ENCODE assay signal across 8 cellular contexts in the genomic region with DNA sequence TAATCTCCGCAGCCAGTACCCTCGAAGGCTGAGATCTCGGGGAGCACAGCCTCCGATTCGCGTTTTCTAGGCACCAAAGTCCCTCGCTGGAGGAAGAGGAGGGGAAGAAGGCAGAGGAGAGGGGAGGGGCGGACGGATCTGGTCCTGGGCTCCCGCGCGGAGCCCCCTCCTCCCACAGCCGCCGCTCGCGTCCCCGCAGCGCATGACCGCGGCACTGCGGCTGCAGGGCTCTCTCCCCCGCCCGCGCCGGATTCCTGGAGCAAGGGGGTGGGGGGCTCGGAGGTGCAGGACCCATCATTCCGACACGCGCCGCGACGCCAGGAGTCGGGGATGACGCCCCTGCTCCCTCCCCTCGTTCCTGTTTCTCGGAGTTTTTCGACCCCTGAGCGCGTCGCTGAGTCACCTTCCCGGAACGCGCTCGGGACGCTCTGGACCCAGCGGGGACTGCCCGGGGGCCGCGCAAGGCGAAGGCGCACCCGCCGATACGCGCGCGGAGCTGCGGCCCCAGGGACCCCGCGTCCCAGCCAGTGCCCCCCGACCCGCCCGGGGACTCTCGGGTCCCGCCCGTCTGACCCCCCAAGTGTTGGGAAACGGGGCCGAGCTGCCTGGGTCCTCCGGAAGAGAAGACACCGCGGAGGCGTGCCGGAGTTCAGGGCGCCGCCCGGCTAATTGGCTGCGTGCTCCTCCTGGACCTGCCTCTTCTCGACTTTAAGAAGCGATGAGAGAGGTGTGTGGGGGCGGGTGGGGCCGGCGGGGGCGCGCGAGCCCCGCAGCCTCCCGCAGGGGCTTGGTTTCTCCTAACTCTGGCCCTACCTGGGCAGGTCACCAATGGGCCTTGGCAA. TPM values are rescaled to one million over a fixed set of nuclear protein-coding genes. Genes with fewer than 3 reads are reported as not detected.
DNase-seq lines count a peak whose midpoint lies in the region; ATAC-seq and TF ChIP-seq lines count a peak whose summit lies in the region.

No MANE protein-coding gene starts in this region.

- H3K4me3 ChIP-seq in HUES48 (ENCODE audit: low read depth, low read length) = peak overlapping the region; percentile 73

- DNase-seq in ELF-1 (ENCODE audit: low read depth, low spot score) (peak; percentile 79), activated B cell treated with CpG ODN at 0.5 μM for 24 hours (peak; percentile 40), memory B cell (ENCODE audit: low spot score in 2 of 2) (peak in 1 of 2 donors; percentile 44), DMS153 treated with DMSO at 0.1 percent for 48 hours (lab: John Stamatoyannopoulos, UW; ENCODE audit: unreplicated experiment) (no peak)
- DNase-seq in stimulated activated CD8-positive, alpha-beta memory T cell treated with anti-CD3 and anti-CD28 coated beads, Interleukin-2, amount 100 ng/mL, for 48 hours (ENCODE audit: low read depth in 2 of 2) = peak; percentile 47 to 59
- DNase-seq in NK-92 treated with Interleukin-12 subunit alpha and Interleukin-12 subunit beta, amount 100 ng/mL, for 24 hours (lab: John Stamatoyannopoulos, UW) = no peak

- TF ChIP-seq CTCF in activated B cell treated with CpG ODN at 0.5 μM for 24 hours (IDR thresholded peaks at IDR 0.05) = no peak

- no peaks in the 10 kb centered on the region for H3K36me3 Mint-ChIP-seq in activated B cell treated with CpG ODN at 0.5 μM for 24 hours (ENCODE audit: low read depth)
- H3K36me3 Mint-ChIP-seq in dendritic cell treated with granulocyte-macrophage colony-stimulating factor and Interleukin-4, amounts not matched to agents 40 ng/mL and 50 ng/mL, for 4 days (ENCODE audit: low read depth) = peaks cover 4% of the 10 kb centered on the region
- no peaks in the 10 kb centered on the region for H3K36me3 Mint-ChIP-seq in memory B cell

- H3K4me3 Mint-ChIP-seq in activated B cell treated with CpG ODN at 0.5 μM for 24 hours (peak overlapping the region; percentile 86), memory B cell (peak overlapping the region; percentile 94)
- peak overlapping the region; percentile 76 for H3K4me3 Mint-ChIP-seq in dendritic cell treated with granulocyte-macrophage colony-stimulating factor and Interleukin-4, amounts not matched to agents 40 ng/mL and 50 ng/mL, for 4 days

- POLR2A ChIA-PET in activated B cell treated with CpG ODN at 0.5 μM for 24 hours (lab: Charles Lee) = interaction anchor here (1.1 to 3.9 kb wide), 2 partner anchors 29 to 67 kb away, joined by 3 to 29 read pairs; a partner anchor contains a TSS

- peak; percentile 38 for ATAC-seq in activated B cell treated with CpG ODN at 0.5 μM for 24 hours (ENCODE audit: low read depth)
- ATAC-seq in memory B cell (ENCODE audit: low read depth) = peak; percentile 29

- H3K9me3 Mint-ChIP-seq in activated B cell treated with CpG ODN at 0.5 μM for 24 hours = no peaks in the 10 kb centered on the region
- no peaks in the 10 kb centered on the region for H3K9me3 Mint-ChIP-seq in dendritic cell treated with granulocyte-macrophage colony-stimulating factor and Interleukin-4, amounts not matched to agents 40 ng/mL and 50 ng/mL, for 4 days
- no peaks in the 10 kb centered on the region for H3K9me3 Mint-ChIP-seq in memory B cell

- peak overlapping the region; percentile 26 for H3K27ac ChIP-seq in HUES48 (ENCODE audit: low read depth, low read length)

- H3K27me3 ChIP-seq in HUES48 (ENCODE audit: control insufficient read depth, insufficient read depth, low read length) = peaks cover 55% of the 10 kb centered on the region

- intact Hi-C loops in activated B cell treated with CpG ODN at 0.5 μM for 24 hours (cut with micrococcal nuclease) = loop anchor here (5.0 to 10.0 kb wide), 3 partner anchors 278 to 368 kb away; a partner anchor contains a TSS
- intact Hi-C loops in dendritic cell treated with granulocyte-macrophage colony-stimulating factor and Interleukin-4, amounts not matched to agents 40 ng/mL and 50 ng/mL, for 4 days (cut with micrococcal nuclease) = loop anchor here (10.0 kb wide), 1 partner anchor 112 kb away; no protein-coding TSS in a partner anchor

- CTCF ChIA-PET in activated B cell treated with CpG ODN at 0.5 μM for 24 hours (lab: Charles Lee) = interaction anchor here (0.7 to 3.2 kb wide), 4 partner anchors 15 to 145 kb away, joined by 3 to 23 read pairs (median 4); a partner anchor contains a TSS

- H3K4me1 ChIP-seq in HUES48 (ENCODE audit: control insufficient read depth, insufficient read depth, low read length) = peaks cover 11% of the 10 kb centered on the region

- H3K36me3 ChIP-seq in HUES48 (ENCODE audit: control insufficient read depth, insufficient read depth, low read length) = no peaks in the 10 kb centered on the region

- H3K27ac Mint-ChIP-seq in activated B cell treated with CpG ODN at 0.5 μM for 24 hours (no peak overlapping the region), memory B cell (no peak overlapping the region)
- peak overlapping the region; percentile 75 for H3K27ac Mint-ChIP-seq in dendritic cell treated with granulocyte-macrophage colony-stimulating factor and Interleukin-4, amounts not matched to agents 40 ng/mL and 50 ng/mL, for 4 days

- peaks cover 15% of the 10 kb centered on the region for H3K4me1 Mint-ChIP-seq in activated B cell treated with CpG ODN at 0.5 μM for 24 hours
- peaks cover 53% of the 10 kb centered on the region for H3K4me1 Mint-ChIP-seq in dendritic cell treated with granulocyte-macrophage colony-stimulating factor and Interleukin-4, amounts not matched to agents 40 ng/mL and 50 ng/mL, for 4 days (ENCODE audit: low read depth)
- H3K4me1 Mint-ChIP-seq in memory B cell = peaks cover 12% of the 10 kb centered on the region

- no peaks in the 10 kb centered on the region for H3K9me3 ChIP-seq in HUES48 (ENCODE audit: control insufficient read depth, insufficient read depth, low read length)

- H3K27me3 Mint-ChIP-seq in activated B cell treated with CpG ODN at 0.5 μM for 24 hours (peaks cover 5% of the 10 kb centered on the region), memory B cell (peaks cover 3% of the 10 kb centered on the region)
- no peaks in the 10 kb centered on the region for H3K27me3 Mint-ChIP-seq in dendritic cell treated with granulocyte-macrophage colony-stimulating factor and Interleukin-4, amounts not matched to agents 40 ng/mL and 50 ng/mL, for 4 days

- H3K9ac ChIP-seq in HUES48 (ENCODE audit: low read depth, low read length) = no peak overlapping the region

RNA-seq across cellular contexts. Expression of a gene that starts 1.4 kb away (rescaled TPM):
- total RNA-seq in activated B cell treated with CpG ODN at 0.5 μM for 24 hours = 1.1 and 1.3 TPM in 2 replicates

RNA-seq across cellular contexts. Expression of a gene that starts 29.3 kb away (rescaled TPM):
- 26.7 and 27.1 TPM in 2 replicates for total RNA-seq in activated B cell treated with CpG ODN at 0.5 μM for 24 hours

Comparison
In these comparisons a context has a peak if more than half of its experiments do, and no peak if none do; other contexts are left out.
1. DNase-seq: peak in ELF-1 (single experiment), activated B cell treated with CpG ODN at 0.5 μM for 24 hours (single experiment) and stimulated activated CD8-positive, alpha-beta memory T cell treated with anti-CD3 and anti-CD28 coated beads, Interleukin-2, amount 100 ng/mL, for 48 hours (2 of 2); none in NK-92 treated with Interleukin-12 subunit alpha and Interleukin-12 subunit beta, amount 100 ng/mL, for 24 hours (single experiment) and DMS153 treated with DMSO at 0.1 percent for 48 hours (single experiment).
2. Peak in every context shown above with its lines, with median percentiles within 50 percentile points of each other: H3K4me3 Mint-ChIP-seq.